In genomic region chr16:87635541-87636049, GRCh38 we compare ENCODE assay signal across 8 cellular contexts. TPM values are rescaled to one million over a fixed set of nuclear protein-coding genes. Genes with fewer than 3 reads are reported as not detected.
DNase-seq lines count a peak whose midpoint lies in the region; ATAC-seq and TF ChIP-seq lines count a peak whose summit lies in the region.

No MANE protein-coding gene starts in this region.

- peak in 1 of 4 experiments; percentile 26 for TF ChIP-seq CTCF in sigmoid colon (IDR thresholded peaks at IDR 0.05)

- H3K4me1 ChIP-seq in sigmoid colon = peaks cover 0 to 16% (median 13%) of the 10 kb centered on the region in 4 donors

- H3K36me3 Mint-ChIP-seq in T-helper 17 cell (ENCODE audit: low read depth) = no peaks in the 10 kb centered on the region

- 11 to 15% methylated on average over 23 of the region's 23 CpGs for WGBS in sigmoid colon, 2 donors

- H3K36me3 ChIP-seq in MG63 (no peaks in the 10 kb centered on the region), sigmoid colon (no peaks in the 10 kb centered on the region)

- H3K27ac Mint-ChIP-seq in T-helper 17 cell = peak overlapping the region; percentile 9

- intact Hi-C loops in left ventricle myocardium superior (cut with micrococcal nuclease) = no loop called here
- intact Hi-C loops in sigmoid colon (cut with DNase I) = loop anchor here (2.0 to 5.0 kb wide), 3 partner anchors 47 to 218 kb away; no protein-coding TSS in a partner anchor

- H3K27ac ChIP-seq in sigmoid colon = no peak overlapping the region

- peaks cover 3% of the 10 kb centered on the region; the same call in 1 of the 2 replicates for H3K9me3 ChIP-seq in MG63
- peaks cover 3% of the 10 kb centered on the region for H3K9me3 ChIP-seq in T-helper 17 cell (ENCODE audit: control insufficient read depth, low read length, poor library complexity, severe bottlenecking)
- H3K9me3 ChIP-seq in sigmoid colon = no peaks in the 10 kb centered on the region

- no peak for TF ChIP-seq EP300 in sigmoid colon (IDR thresholded peaks at IDR 0.05)

- DNase-seq in EL (peak; percentile 38), MG63 (peak; percentile 50), T-helper 17 cell (peak; percentile 37 to 55 (median 37)), left ventricle myocardium superior (peak; percentile 73), sigmoid colon (peak; percentile 77)
- peak; percentile 57 for DNase-seq in activated naive CD8-positive, alpha-beta T cell treated with anti-CD3 and anti-CD28 coated beads, Interleukin-2, amount 50 U/mL, for 16 hours (ENCODE audit: low read depth, low spot score)

- peak overlapping the region; percentile 87 for H3K4me3 Mint-ChIP-seq in T-helper 17 cell

- peaks cover 9% of the 10 kb centered on the region for H3K4me1 Mint-ChIP-seq in T-helper 17 cell

- H3K4me3 ChIP-seq in MG63 (no peak overlapping the region), sigmoid colon (peak overlapping the region in 1 of 4 donors; percentile 10)

- no peaks in the 10 kb centered on the region for H3K27me3 ChIP-seq in MG63
- H3K27me3 ChIP-seq in sigmoid colon = peaks cover 0 to 33% (median 10%) of the 10 kb centered on the region in 3 donors

- ATAC-seq in T-helper 17 cell = peak; percentile 75
- peak; percentile 88 for ATAC-seq in left ventricle myocardium superior
- no peak for ATAC-seq in HG02588 (IDR thresholded peaks at IDR 0.05; ENCODE audit: unreplicated experiment)
- no peak for ATAC-seq in GM18867 (IDR thresholded peaks at IDR 0.05; ENCODE audit: unreplicated experiment)

- peaks cover 14% of the 10 kb centered on the region for H3K27me3 Mint-ChIP-seq in T-helper 17 cell

- TF ChIP-seq POLR2A in sigmoid colon (IDR thresholded peaks at IDR 0.05) = no peak

RNA-seq across cellular contexts. Expression of gene JPH3, which starts 33.3 kb away (rescaled TPM):
- total RNA-seq in MG63 (2014; rRNA removed; shearing (Covaris generic); ENCODE audit: low replicate concordance) = 1.3 and 1.7 TPM in 2 replicates
- under 1 TPM in 1 of 2 donors, not detected in 1; 0.08 TPM for total RNA-seq in T-helper 17 cell
- 0.12 TPM for total RNA-seq in left ventricle myocardium superior
- total RNA-seq in sigmoid colon = 1 to 10 TPM in 2 of 4 donors, under 1 TPM in 2; 0.16 to 1.4 (median 0.81) TPM
- polyA plus RNA-seq in sigmoid colon = under 1 TPM in 2 of 3 donors, not detected in 1; under 0.01 to 0.90 TPM

Comparison
In these comparisons a context has a peak if more than half of its experiments do, and no peak if none do; other contexts are left out.
1. ATAC-seq: peak in T-helper 17 cell (single experiment) and left ventricle myocardium superior (single experiment); none in HG02588 (single experiment) and GM18867 (single experiment).
2. Peak in every context shown above with its lines, with median percentiles within 50 percentile points of each other: DNase-seq.